Comparison of ENCODE assay signal across 13 cellular contexts in the genomic region with DNA sequence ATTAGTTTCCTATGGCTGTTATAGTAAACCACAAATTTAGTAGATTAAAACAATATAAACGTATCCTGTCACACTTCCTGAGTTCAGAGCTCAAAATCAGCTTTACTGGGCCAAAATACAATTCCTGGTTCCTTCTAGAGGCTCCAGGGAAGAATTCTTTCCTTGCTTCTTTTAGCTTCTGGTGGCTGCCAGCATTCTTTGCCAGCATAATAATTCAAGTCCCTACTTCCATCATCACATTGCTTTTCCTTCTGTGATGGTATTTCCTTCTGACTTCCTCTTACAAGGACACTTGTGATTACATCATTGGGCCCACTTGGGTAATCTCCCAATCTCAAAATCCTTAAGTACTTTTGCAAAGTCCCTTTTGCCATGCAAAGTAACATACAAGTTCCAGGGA. TPM values are rescaled to one million over a fixed set of nuclear protein-coding genes. Genes with fewer than 3 reads are reported as not detected.
DNase-seq lines count a peak whose midpoint lies in the region; ATAC-seq lines count a peak whose summit lies in the region.
"Had no signal": no experiment of that assay in that cellular context is flagged by ENCODE, and none has a peak within 500 bp of the region (broad histone marks: within the 10 kb centered on the region; RNA-seq: fewer than 3 reads in every experiment).

No MANE protein-coding gene starts in this region.

- H3K27ac ChIP-seq in CD4-positive, CD25-positive, alpha-beta regulatory T cell (ENCODE audit: insufficient read depth, low read length, poor library complexity, severe bottlenecking): peak overlapping the region; percentile 33
- H3K27ac ChIP-seq in caudate nucleus (ENCODE audit: low read depth, low read length): peak overlapping the region; percentile 79
- H3K27ac ChIP-seq in effector memory CD4-positive, alpha-beta T cell (ENCODE audit: insufficient read depth, low read length, poor library complexity, severe bottlenecking): no peak overlapping the region
- H3K27ac ChIP-seq: SJSA1 had no signal

- no peak overlapping the region for H3K4me3 Mint-ChIP-seq in CD4-positive, CD25-positive, alpha-beta regulatory T cell
- H3K4me3 Mint-ChIP-seq in memory B cell: no peak overlapping the region

- H3K27me3 ChIP-seq in CD4-positive, CD25-positive, alpha-beta regulatory T cell (ENCODE audit: control insufficient read depth, insufficient read depth, low read length): no peaks in the 10 kb centered on the region
- no peaks in the 10 kb centered on the region for H3K27me3 ChIP-seq in effector memory CD4-positive, alpha-beta T cell (replicated peaks; ENCODE audit: control insufficient read depth, insufficient read depth, low read length, poor library complexity, severe bottlenecking)
- H3K27me3 ChIP-seq: SJSA1 had no signal

- peaks cover 36% of the 10 kb centered on the region for H3K36me3 ChIP-seq in CD4-positive, CD25-positive, alpha-beta regulatory T cell (ENCODE audit: control insufficient read depth, insufficient read depth, low read length)
- H3K36me3 ChIP-seq in effector memory CD4-positive, alpha-beta T cell (ENCODE audit: control insufficient read depth, insufficient read depth, low read length): peaks cover 9% of the 10 kb centered on the region

- peaks cover 0 to 7% (median 3%) of the 10 kb centered on the region in 4 donors for H3K4me1 Mint-ChIP-seq in CD4-positive, CD25-positive, alpha-beta regulatory T cell
- H3K4me1 Mint-ChIP-seq in memory B cell: peaks cover 2% of the 10 kb centered on the region

- H3K27me3 Mint-ChIP-seq in CD4-positive, CD25-positive, alpha-beta regulatory T cell: no peaks in the 10 kb centered on the region
- no peaks in the 10 kb centered on the region for H3K27me3 Mint-ChIP-seq in memory B cell

- peak overlapping the region in 2 of 3 donors; percentile 20 to 67 for H3K27ac Mint-ChIP-seq in CD4-positive, CD25-positive, alpha-beta regulatory T cell
- peak overlapping the region; percentile 68 for H3K27ac Mint-ChIP-seq in memory B cell

- H3K9me3 ChIP-seq in CD4-positive, CD25-positive, alpha-beta regulatory T cell (ENCODE audit: control insufficient read depth in 2 of 2, low read length in 2 of 2): no peaks in the 10 kb centered on the region
- no peaks in the 10 kb centered on the region for H3K9me3 ChIP-seq in effector memory CD4-positive, alpha-beta T cell (ENCODE audit: control insufficient read depth, low read length)
- H3K9me3 ChIP-seq: SJSA1, thoracic aorta had no signal

- H3K36me3 Mint-ChIP-seq in CD4-positive, CD25-positive, alpha-beta regulatory T cell: peaks cover 7% of the 10 kb centered on the region
- peaks cover 8% of the 10 kb centered on the region for H3K36me3 Mint-ChIP-seq in memory B cell

- H3K4me1 ChIP-seq in CD4-positive, CD25-positive, alpha-beta regulatory T cell (ENCODE audit: control insufficient read depth, insufficient read depth, low read length, poor library complexity, severe bottlenecking): no peaks in the 10 kb centered on the region
- no peaks in the 10 kb centered on the region for H3K4me1 ChIP-seq in effector memory CD4-positive, alpha-beta T cell (ENCODE audit: control insufficient read depth, insufficient read depth, low read length, poor library complexity, severe bottlenecking)
- H3K4me1 ChIP-seq: SJSA1 had no signal

- in situ Hi-C loops in KBM-7 (cut with MboI; ENCODE audit: low pct_unique_long_range_greater_than_20kb, low sequenced_read_pairs): no loop called here

- DNase-seq in CD4-positive, CD25-positive, alpha-beta regulatory T cell: no peak
- peak; percentile 14 for DNase-seq in KBM-7
- no peak for DNase-seq in caudate nucleus (lab: John Stamatoyannopoulos, UW)
- DNase-seq in memory B cell (ENCODE audit: low spot score in 2 of 2): no peak
- DNase-seq in kidney glomerular epithelial cell (lab: John Stamatoyannopoulos, UW): no peak
- no peak for DNase-seq in D341Med (ENCODE audit: low spot score)
- no peak for DNase-seq in effector memory CD4-positive, alpha-beta T cell
- DNase-seq: DMS53; KG1; stimulated activated CD4-positive, alpha-beta T cell treated with anti-CD3 and anti-CD28 coated beads, Interleukin-4, amount 100 ng/mL, for 24 hours had no signal

- no peak overlapping the region for H3K4me3 ChIP-seq in CD4-positive, CD25-positive, alpha-beta regulatory T cell (ENCODE audit: low read depth, low read length)
- no peak overlapping the region for H3K4me3 ChIP-seq in effector memory CD4-positive, alpha-beta T cell (ENCODE audit: insufficient read depth, low read depth, low read length, poor library complexity, severe bottlenecking)
- H3K4me3 ChIP-seq: SJSA1, thoracic aorta had no signal

- ATAC-seq in CD4-positive, CD25-positive, alpha-beta regulatory T cell (ENCODE audit: low read depth in 2 of 2): no peak
- ATAC-seq in memory B cell (ENCODE audit: low read depth) (no peak), GM18511 (IDR thresholded peaks at IDR 0.05; ENCODE audit: unreplicated experiment) (no peak)

- no peaks in the 10 kb centered on the region for H3K9me3 Mint-ChIP-seq in CD4-positive, CD25-positive, alpha-beta regulatory T cell
- H3K9me3 Mint-ChIP-seq in memory B cell: no peaks in the 10 kb centered on the region

RNA-seq across cellular contexts. Expression of a gene that starts 40.6 kb away (rescaled TPM):
- 22.7 TPM for total RNA-seq in CD4-positive, CD25-positive, alpha-beta regulatory T cell
- polyA plus RNA-seq in CD4-positive, CD25-positive, alpha-beta regulatory T cell: 10 to 100 TPM; 25.1 to 36.0 (median 30.5) TPM

RNA-seq across cellular contexts. Expression of a gene that starts 56.3 kb away (rescaled TPM):
- 90.4 TPM for total RNA-seq in CD4-positive, CD25-positive, alpha-beta regulatory T cell
- 100 to 1,000 TPM; 110 to 133 (median 121) TPM for polyA plus RNA-seq in CD4-positive, CD25-positive, alpha-beta regulatory T cell

RNA-seq across cellular contexts. Expression of a gene that starts 56.8 kb away (rescaled TPM):
- total RNA-seq in CD4-positive, CD25-positive, alpha-beta regulatory T cell: 183 TPM
- 100 to 1,000 TPM in 1 of 4 donors, 10 to 100 TPM in 3; 81.1 to 108 (median 93.2) TPM for polyA plus RNA-seq in CD4-positive, CD25-positive, alpha-beta regulatory T cell
